Comparison of ENCODE assay signal across 4 cellular contexts in genomic region chr16:70198230-70198629, GRCh38. TPM values are rescaled to one million over a fixed set of nuclear protein-coding genes. Genes with fewer than 3 reads are reported as not detected.
"Had no signal": no experiment of that assay in that cellular context is flagged by ENCODE, and none has a peak within 500 bp of the region (broad histone marks: within the 10 kb centered on the region; RNA-seq: fewer than 3 reads in every experiment).

No MANE protein-coding gene starts in this region.

RNA-seq across cellular contexts. Expression of gene CLEC18C, which starts 24.6 kb away (rescaled TPM):
- total RNA-seq: subcutaneous adipose tissue, suprapubic skin, upper lobe of right lung, urinary bladder had no signal
